Comparison of ENCODE assay signal across 8 cellular contexts in the genomic region with DNA sequence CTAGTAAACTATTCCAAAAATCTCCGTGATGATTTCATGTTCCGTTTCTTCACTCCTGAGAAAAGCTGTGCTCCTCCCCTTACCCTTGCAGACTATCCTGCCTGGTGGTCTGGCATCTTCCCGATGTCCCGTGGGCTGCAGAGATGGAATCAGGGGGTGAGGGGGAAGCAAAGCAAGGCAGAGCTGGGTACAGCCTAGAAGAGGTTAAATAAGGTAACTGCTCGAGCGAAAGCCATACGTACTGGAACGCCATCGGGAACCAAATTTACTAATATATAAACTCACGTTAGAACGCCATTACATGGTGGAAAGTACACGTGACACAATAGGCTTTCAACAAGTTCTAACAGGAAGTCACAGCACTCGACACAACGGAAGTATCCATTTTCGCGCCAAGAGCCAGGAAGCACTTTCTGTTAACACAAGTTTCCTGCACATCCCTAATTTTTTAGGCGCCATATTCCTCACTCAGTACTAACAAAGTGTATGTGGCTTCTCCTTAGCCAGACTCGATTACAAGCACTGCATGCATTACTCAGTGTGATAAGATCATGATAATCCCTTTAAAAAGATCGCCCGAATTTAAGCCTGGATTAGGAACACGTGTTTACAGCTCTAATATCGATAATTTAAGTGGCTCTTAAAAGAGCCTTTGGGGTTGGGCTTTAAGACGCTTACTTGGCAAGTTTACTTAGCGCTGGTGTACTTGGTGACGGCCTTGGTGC.
A peak's percentile ranks its signal among the peaks of the same experiment; 100 is the strongest.
DNase-seq lines count a peak whose midpoint lies in the region; ATAC-seq and TF ChIP-seq lines count a peak whose summit lies in the region.

No MANE protein-coding gene starts in this region.

- peaks cover 0 to 4% of the 10 kb centered on the region in 2 donors for H3K36me3 ChIP-seq in left lung

- no peaks in the 10 kb centered on the region for H3K27me3 ChIP-seq in left lung

- CTCF ChIA-PET in WTC11 (lab: Charles Lee): interaction anchor here (1.5 to 2.1 kb wide), 2 partner anchors 13 to 19 kb away, joined by 5 to 6 read pairs; a partner anchor contains a TSS

- H3K4me1 ChIP-seq in left lung: peaks cover 9 to 37% of the 10 kb centered on the region in 2 donors

- H3K9me3 ChIP-seq in left lung: no peaks in the 10 kb centered on the region

- H3K27ac Mint-ChIP-seq in WTC11: no peak overlapping the region

- H3K27me3 Mint-ChIP-seq in WTC11 (ENCODE audit: low read depth): no peaks in the 10 kb centered on the region

- TF ChIP-seq CTCF in WTC11 (IDR thresholded peaks at IDR 0.05) (no peak), left lung (IDR thresholded peaks at IDR 0.05) (no peak)

- peak overlapping the region; percentile 56 to 58 for H3K4me3 ChIP-seq in left lung

- no peak overlapping the region for H3K4me3 Mint-ChIP-seq in WTC11

- H3K9me3 Mint-ChIP-seq in WTC11: no peaks in the 10 kb centered on the region

- ATAC-seq in HG02852 (IDR thresholded peaks at IDR 0.05; ENCODE audit: unreplicated experiment) (peak; percentile 30), WTC11 (peak; percentile 10), left lung (peak; percentile 72), HG03521 (IDR thresholded peaks at IDR 0.05; ENCODE audit: unreplicated experiment) (no peak)

- POLR2A ChIA-PET in WTC11 (lab: Charles Lee): interaction anchor here (0.6 to 8.3 kb wide), 27 partner anchors 9 to 1121 kb away, joined by 3 to 286 read pairs (median 6); partner anchors contain the start of gene HMGN4

- H3K27ac ChIP-seq in left lung: peak overlapping the region; percentile 93 to 98

- intact Hi-C loops in left lung (cut with DNase I): loop anchor here in 1 of 2 donors (10.0 kb wide), 1 partner anchor 749 kb away; a partner anchor contains a TSS

- H3K4me1 Mint-ChIP-seq in WTC11: peaks cover 33% of the 10 kb centered on the region

- H3K36me3 Mint-ChIP-seq in WTC11: peaks cover 6% of the 10 kb centered on the region; the same call in 1 of the 2 replicates

- DNase-seq in Daoy (ENCODE audit: low read depth) (peak; percentile 93), NCI-H345 treated with DMSO at 0.1 percent for 48 hours (lab: John Stamatoyannopoulos, UW; ENCODE audit: unreplicated experiment) (peak; percentile 94), WTC11 (ENCODE audit: low spot score) (peak; percentile 26), dedifferentiated amniotic fluid mesenchymal stem cell (ENCODE audit: extremely low spot score) (peak; percentile 91), left lung (peak in 1 of 2 donors; percentile 86)
- DNase-seq in stimulated activated CD4-positive, alpha-beta T cell treated with anti-CD3 and anti-CD28 coated beads, Interleukin-4, amount 100 ng/mL, for 48 hours (ENCODE audit: low read depth in 2 of 2): peak; percentile 46 to 64

TF ChIP-seq in WTC11, 78 proteins besides CTCF, POLR2A, EP300 and RAD21 (continues in another document):
- no peak for TF ChIP-seq NR2C2 (CRISPR knock-in tag; IDR thresholded peaks at IDR 0.05)
- TF ChIP-seq EMX1 (CRISPR knock-in tag; IDR thresholded peaks at IDR 0.05): peak; percentile 97
- TF ChIP-seq NFYB (CRISPR knock-in tag; conservative IDR thresholded peaks at IDR 0.05; ENCODE audit: low read depth): no peak; the same call in 1 of the 2 replicates
- no peak for TF ChIP-seq ZNF317 (CRISPR knock-in tag; IDR thresholded peaks at IDR 0.05; ENCODE audit: borderline replicate concordance, low read depth)
- no peak for TF ChIP-seq SMAD4 (CRISPR knock-in tag; IDR thresholded peaks at IDR 0.05)
- TF ChIP-seq, protein P1, sequence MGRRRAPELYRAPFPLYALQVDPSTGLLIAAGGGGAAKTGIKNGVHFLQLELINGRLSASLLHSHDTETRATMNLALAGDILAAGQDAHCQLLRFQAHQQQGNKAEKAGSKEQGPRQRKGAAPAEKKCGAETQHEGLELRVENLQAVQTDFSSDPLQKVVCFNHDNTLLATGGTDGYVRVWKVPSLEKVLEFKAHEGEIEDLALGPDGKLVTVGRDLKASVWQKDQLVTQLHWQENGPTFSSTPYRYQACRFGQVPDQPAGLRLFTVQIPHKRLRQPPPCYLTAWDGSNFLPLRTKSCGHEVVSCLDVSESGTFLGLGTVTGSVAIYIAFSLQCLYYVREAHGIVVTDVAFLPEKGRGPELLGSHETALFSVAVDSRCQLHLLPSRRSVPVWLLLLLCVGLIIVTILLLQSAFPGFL (CRISPR knock-in tag; IDR thresholded peaks at IDR 0.05; ENCODE audit: borderline replicate concordance): no peak
- peak; percentile 99 for TF ChIP-seq NFATC4 (CRISPR knock-in tag; IDR thresholded peaks at IDR 0.05)
- peak; percentile 99 for TF ChIP-seq ZNF671 (CRISPR knock-in tag; IDR thresholded peaks at IDR 0.05)
- TF ChIP-seq, protein P2, sequence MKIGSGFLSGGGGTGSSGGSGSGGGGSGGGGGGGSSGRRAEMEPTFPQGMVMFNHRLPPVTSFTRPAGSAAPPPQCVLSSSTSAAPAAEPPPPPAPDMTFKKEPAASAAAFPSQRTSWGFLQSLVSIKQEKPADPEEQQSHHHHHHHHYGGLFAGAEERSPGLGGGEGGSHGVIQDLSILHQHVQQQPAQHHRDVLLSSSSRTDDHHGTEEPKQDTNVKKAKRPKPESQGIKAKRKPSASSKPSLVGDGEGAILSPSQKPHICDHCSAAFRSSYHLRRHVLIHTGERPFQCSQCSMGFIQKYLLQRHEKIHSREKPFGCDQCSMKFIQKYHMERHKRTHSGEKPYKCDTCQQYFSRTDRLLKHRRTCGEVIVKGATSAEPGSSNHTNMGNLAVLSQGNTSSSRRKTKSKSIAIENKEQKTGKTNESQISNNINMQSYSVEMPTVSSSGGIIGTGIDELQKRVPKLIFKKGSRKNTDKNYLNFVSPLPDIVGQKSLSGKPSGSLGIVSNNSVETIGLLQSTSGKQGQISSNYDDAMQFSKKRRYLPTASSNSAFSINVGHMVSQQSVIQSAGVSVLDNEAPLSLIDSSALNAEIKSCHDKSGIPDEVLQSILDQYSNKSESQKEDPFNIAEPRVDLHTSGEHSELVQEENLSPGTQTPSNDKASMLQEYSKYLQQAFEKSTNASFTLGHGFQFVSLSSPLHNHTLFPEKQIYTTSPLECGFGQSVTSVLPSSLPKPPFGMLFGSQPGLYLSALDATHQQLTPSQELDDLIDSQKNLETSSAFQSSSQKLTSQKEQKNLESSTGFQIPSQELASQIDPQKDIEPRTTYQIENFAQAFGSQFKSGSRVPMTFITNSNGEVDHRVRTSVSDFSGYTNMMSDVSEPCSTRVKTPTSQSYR (CRISPR knock-in tag; IDR thresholded peaks at IDR 0.05): no peak
- TF ChIP-seq, protein P3, sequence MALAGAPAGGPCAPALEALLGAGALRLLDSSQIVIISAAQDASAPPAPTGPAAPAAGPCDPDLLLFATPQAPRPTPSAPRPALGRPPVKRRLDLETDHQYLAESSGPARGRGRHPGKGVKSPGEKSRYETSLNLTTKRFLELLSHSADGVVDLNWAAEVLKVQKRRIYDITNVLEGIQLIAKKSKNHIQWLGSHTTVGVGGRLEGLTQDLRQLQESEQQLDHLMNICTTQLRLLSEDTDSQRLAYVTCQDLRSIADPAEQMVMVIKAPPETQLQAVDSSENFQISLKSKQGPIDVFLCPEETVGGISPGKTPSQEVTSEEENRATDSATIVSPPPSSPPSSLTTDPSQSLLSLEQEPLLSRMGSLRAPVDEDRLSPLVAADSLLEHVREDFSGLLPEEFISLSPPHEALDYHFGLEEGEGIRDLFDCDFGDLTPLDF (CRISPR knock-in tag; IDR thresholded peaks at IDR 0.05): 0 out of 2 replicates have a peak, but pooled peaks have one; percentile 32
- peak; percentile 99 for TF ChIP-seq ZNF532 (CRISPR knock-in tag; IDR thresholded peaks at IDR 0.05; ENCODE audit: borderline replicate concordance)
